Comparison of ENCODE assay signal across 8 cellular contexts in the genomic region with DNA sequence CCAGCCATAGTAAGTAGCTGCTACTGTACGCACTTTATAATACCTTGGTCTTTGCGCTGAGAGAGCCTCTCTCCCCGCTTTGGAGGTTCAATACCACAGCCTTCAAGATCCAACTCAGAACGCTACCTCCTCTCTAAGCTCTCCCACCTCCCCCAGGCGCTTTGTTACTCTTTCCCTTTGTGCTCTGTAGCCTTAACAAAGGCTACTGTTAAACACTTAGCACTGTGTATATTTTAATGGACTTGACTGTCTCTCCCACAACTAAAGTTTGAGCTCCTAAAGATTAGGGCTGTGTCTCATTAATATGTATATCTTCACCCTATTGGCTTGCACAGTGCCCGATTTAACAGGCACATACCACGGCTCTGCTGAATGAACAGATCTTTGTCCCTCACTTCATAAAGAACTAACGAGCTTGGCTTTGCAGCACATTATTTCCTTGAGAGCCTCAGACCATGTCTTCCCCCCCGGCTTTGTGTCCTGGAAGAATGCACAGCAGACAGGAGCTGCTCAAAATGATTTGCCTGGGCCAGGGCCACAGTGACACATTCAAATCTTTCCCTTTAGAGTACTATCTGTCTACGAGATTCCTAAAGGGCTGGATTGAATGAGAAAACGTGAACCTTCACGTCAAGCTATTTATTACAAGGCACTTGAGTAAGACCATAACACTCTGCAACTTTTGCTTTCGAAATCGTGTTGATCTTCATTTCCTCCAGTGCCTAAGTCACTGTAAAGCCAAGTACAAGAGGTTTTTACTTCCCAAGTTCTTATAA. TPM values are rescaled to one million over a fixed set of nuclear protein-coding genes. Genes with fewer than 3 reads are reported as not detected.
DNase-seq lines count a peak whose midpoint lies in the region; ATAC-seq and TF ChIP-seq lines count a peak whose summit lies in the region.

No MANE protein-coding gene starts in this region.

- H3K27ac ChIP-seq in thyroid gland: peak overlapping the region; percentile 81 to 82 (median 82)

- peak in 1 of 2 donors; percentile 24 for TF ChIP-seq POLR2A in thyroid gland (IDR thresholded peaks at IDR 0.05)

- 35 to 47% methylated on average over 14 of the region's 14 CpGs for WGBS in thyroid gland, 2 donors

- in situ Hi-C loops in astrocyte of the spinal cord (cut with HindIII; ENCODE audit: low sequenced_read_pairs): no loop called here

- H3K27me3 ChIP-seq in MG63: no peaks in the 10 kb centered on the region
- H3K27me3 ChIP-seq in thyroid gland: no peaks in the 10 kb centered on the region

- peak; percentile 50 for ATAC-seq in GM19372 (IDR thresholded peaks at IDR 0.05; ENCODE audit: low read depth, unreplicated experiment)
- no peak for ATAC-seq in HG03095 (IDR thresholded peaks at IDR 0.05; ENCODE audit: unreplicated experiment)

- H3K9me3 ChIP-seq in MG63 (no peaks in the 10 kb centered on the region), thyroid gland (no peaks in the 10 kb centered on the region)

- intact Hi-C loops in thyroid gland (cut with DNase I): no loop called here

- no peaks in the 10 kb centered on the region for H3K36me3 ChIP-seq in MG63
- no peaks in the 10 kb centered on the region for H3K36me3 ChIP-seq in thyroid gland

- peak overlapping the region; percentile 20 for H3K4me3 ChIP-seq in MG63
- peak overlapping the region; percentile 16 for H3K4me3 ChIP-seq in astrocyte of the spinal cord (ENCODE audit: low read depth, low read length)
- H3K4me3 ChIP-seq in thyroid gland (replicated peaks in 1 of 3): peak overlapping the region in 1 of 3 donors; percentile 5

- DNase-seq in AML-193 (lab: John Stamatoyannopoulos, UW) (peak; percentile 71 to 80), MG63 (no peak), astrocyte of the spinal cord (ENCODE audit: low read depth, low spot score) (peak; percentile 72), kidney tubule cell (ENCODE audit: low spot score) (peak; percentile 80), thyroid gland (peak; percentile 42 to 58), NCI-H1092 treated with DMSO at 0.1 percent for 48 hours (lab: John Stamatoyannopoulos, UW) (no peak)

- no peak for TF ChIP-seq CTCF in astrocyte of the spinal cord (IDR thresholded peaks at IDR 0.05; ENCODE audit: low read depth, low read length)
- TF ChIP-seq CTCF in thyroid gland (IDR thresholded peaks at IDR 0.05): no peak

- peaks cover 15 to 17% of the 10 kb centered on the region in 2 donors for H3K4me1 ChIP-seq in thyroid gland

RNA-seq across cellular contexts. Expression of a gene that starts 22.1 kb away (rescaled TPM):
- 7.1 and 7.6 TPM in 2 replicates for total RNA-seq in MG63 (2014; rRNA removed; shearing (Covaris generic); ENCODE audit: low replicate concordance)
- 10 to 100 TPM; 17.6 to 28.2 (median 24.5) TPM for total RNA-seq in thyroid gland

RNA-seq across cellular contexts. Expression of a gene that starts 58.1 kb away (rescaled TPM):
- 19.9 and 24.8 TPM in 2 replicates for total RNA-seq in MG63 (2014; rRNA removed; shearing (Covaris generic); ENCODE audit: low replicate concordance)
- total RNA-seq in thyroid gland: 10 to 100 TPM; 35.8 to 55.6 (median 45.0) TPM

Comparison
In these comparisons a context has a peak if more than half of its experiments do, and no peak if none do; other contexts are left out.
1. DNase-seq: peak in AML-193 (2 of 2), astrocyte of the spinal cord (single experiment), kidney tubule cell (single experiment) and thyroid gland (2 of 2); none in MG63 (single experiment) and NCI-H1092 treated with DMSO at 0.1 percent for 48 hours (single experiment).